ENCODE assay signal across 18 cellular contexts in genomic region chr6:16781348-16782169, GRCh38. TPM values are rescaled to one million over a fixed set of nuclear protein-coding genes. Genes with fewer than 3 reads are reported as not detected.
DNase-seq lines count a peak whose midpoint lies in the region; ATAC-seq and TF ChIP-seq lines count a peak whose summit lies in the region.
"Had no signal": no experiment of that assay in that cellular context is flagged by ENCODE, and none has a peak within 500 bp of the region (broad histone marks: within the 10 kb centered on the region; RNA-seq: fewer than 3 reads in every experiment).

No MANE protein-coding gene starts in this region.

- ATAC-seq in left lung = peak; percentile 22
- ATAC-seq in GM18511 (IDR thresholded peaks at IDR 0.05; ENCODE audit: unreplicated experiment) = no peak
- ATAC-seq: Panc1, WTC11 had no signal

- H3K9me3 ChIP-seq in left lung = no peaks in the 10 kb centered on the region
- H3K9me3 ChIP-seq: Caco-2, colonic mucosa had no signal

- TF ChIP-seq CTCF in 22Rv1 (IDR thresholded peaks at IDR 0.05) (no peak), left lung (IDR thresholded peaks at IDR 0.05) (no peak)

- H3K27ac ChIP-seq in 22Rv1 (peak overlapping the region; percentile 27), caudate nucleus (ENCODE audit: low read depth, low read length) (peak overlapping the region; percentile 24), left lung (no peak overlapping the region)
- H3K27ac ChIP-seq: colonic mucosa had no signal

- peak; percentile 72 for DNase-seq in HT-29 (ENCODE audit: low spot score)
- peak in 13 of 61 donors; percentile 17 to 78 (median 31) for DNase-seq in caudate nucleus (lab: John Stamatoyannopoulos, UW)
- no peak for DNase-seq in left lung
- DNase-seq in activated gamma-delta T cell (lab: John Stamatoyannopoulos, UW) = no peak
- no peak for DNase-seq in NCI-H128 (lab: John Stamatoyannopoulos, UW; ENCODE audit: unreplicated experiment)
- no peak for DNase-seq in LoVo (ENCODE audit: low spot score)
- DNase-seq: ACHN; activated CD8-positive, alpha-beta memory T cell treated with anti-CD3 and anti-CD28 coated beads for 24 hours; amniotic stem cell; Caco-2; colonic mucosa; islet precursor cell; NCI-H1436; T-helper 1 cell had no signal

- no peaks in the 10 kb centered on the region for H3K36me3 ChIP-seq in left lung
- H3K36me3 ChIP-seq: colonic mucosa had no signal

- no peaks in the 10 kb centered on the region for H3K27me3 ChIP-seq in left lung
- H3K27me3 ChIP-seq: colonic mucosa had no signal

- intact Hi-C loops in left lung (cut with DNase I) = no loop called here

- H3K4me3 ChIP-seq in left lung = no peak overlapping the region
- H3K4me3 ChIP-seq: colonic mucosa had no signal

- no peaks in the 10 kb centered on the region for H3K4me1 ChIP-seq in left lung
- H3K4me1 ChIP-seq: Caco-2, colonic mucosa had no signal

RNA-seq across cellular contexts. Expression of gene ATXN1, which starts 20.3 kb away (rescaled TPM):
- total RNA-seq in HT-29 (2014; rRNA removed; shearing (Covaris generic)) = 33.2 and 39.1 TPM in 2 replicates
- total RNA-seq in left lung = 10 to 100 TPM; 52.5 to 67.4 TPM

Comparison
In these comparisons a context has a peak if more than half of its experiments do, and no peak if none do; other contexts are left out.
1. H3K27ac ChIP-seq: peak in 22Rv1 (single experiment) and caudate nucleus (single experiment); none in left lung (0 of 2).